16 cellular contexts compared by ENCODE assay signal in genomic region chr17:47808036-47808829, GRCh38. TPM values are rescaled to one million over a fixed set of nuclear protein-coding genes. Genes with fewer than 3 reads are reported as not detected.
"Had no signal": no experiment of that assay in that cellular context is flagged by ENCODE, and none has a peak within 500 bp of the region (broad histone marks: within the 10 kb centered on the region; RNA-seq: fewer than 3 reads in every experiment).

No MANE protein-coding gene starts in this region.

- H3K9me3 ChIP-seq: breast epithelium, esophagus muscularis mucosa, tibial artery had no signal

- ATAC-seq: T-cell had no signal

- H3K27me3 ChIP-seq: breast epithelium had no signal

- H3K4me3 ChIP-seq: breast epithelium, esophagus muscularis mucosa, skin epidermis, tibial artery had no signal

- H3K36me3 ChIP-seq: breast epithelium had no signal

- H3K4me1 ChIP-seq: breast epithelium had no signal

- H3K27ac ChIP-seq: breast epithelium, esophagus muscularis mucosa, skin epidermis, tibial artery, VCaP had no signal

- DNase-seq: activated CD4-positive, alpha-beta memory T cell treated with anti-CD3 and anti-CD28 coated beads, Interleukin-2, amount 10 ng/mL, durations not matched to agents 7 days and 5 days; activated gamma-delta T cell; amygdala; glutamatergic neuron; immature natural killer cell; mammary epithelial cell; nephron progenitor cell; stimulated activated CD4-positive, alpha-beta T cell treated with anti-CD3 and anti-CD28 coated beads, Interleukin-4, amount 100 ng/mL, for 4 hours; T1000; tibial artery had no signal

RNA-seq across cellular contexts. Expression of gene LRRC46, which starts 23.2 kb away (rescaled TPM):
- total RNA-seq: SK-MEL-5 had no signal

RNA-seq across cellular contexts. Expression of gene SP6, which starts 42.7 kb away (rescaled TPM):
- polyA plus RNA-seq: immature natural killer cell had no signal
